In genomic region chr15:69074011-69074842, GRCh38 we compare ENCODE assay signal across 8 cellular contexts. TPM values are rescaled to one million over a fixed set of nuclear protein-coding genes. Genes with fewer than 3 reads are reported as not detected.
A peak's percentile ranks its signal among the peaks of the same experiment; 100 is the strongest.
DNase-seq lines count a peak whose midpoint lies in the region; ATAC-seq and TF ChIP-seq lines count a peak whose summit lies in the region.

No MANE protein-coding gene starts in this region.

- H4K20me1 ChIP-seq in SK-N-SH (ENCODE audit: insufficient read depth), result no peaks in the 10 kb centered on the region

- H3K4me3 ChIP-seq in SK-N-SH (ENCODE audit: low read depth in 2 of 2, low read length in 1 of 2) (peak overlapping the region; percentile 67 to 73), fibroblast of villous mesenchyme (ENCODE audit: low read depth, low read length) (peak overlapping the region; percentile 85), neutrophil (ENCODE audit: low read depth in 1 of 2, low read length in 1 of 2) (peak overlapping the region; percentile 17 to 20)

- H3K9me2 ChIP-seq in SK-N-SH, result no peaks in the 10 kb centered on the region

- no TSS peak for BruUV-seq in Calu3 (replicated peaks; lab: Mats Ljungman, UMichigan)

- H3K27me3 Mint-ChIP-seq in Calu3 (ENCODE audit: unreplicated experiment), result peaks cover 29% of the 10 kb centered on the region
- H3K27me3 Mint-ChIP-seq in activated T-helper 1 cell treated with anti-CD3 and anti-CD28 coated beads, Interleukin-12 subunit alpha, Interleukin-12 subunit beta, Interleukin-2, Interleukin-4 antibody, amounts not matched to agents 30 ng/mL and 10 ng/mL and 1 ng/mL, durations not matched to agents 14 hours and 24 hours and 36 hours (ENCODE audit: insufficient read depth), result peaks cover 36% of the 10 kb centered on the region

- peaks cover 9% of the 10 kb centered on the region for H3K4me1 Mint-ChIP-seq in Calu3 (ENCODE audit: low read depth, unreplicated experiment)
- H3K4me1 Mint-ChIP-seq in activated T-helper 1 cell treated with anti-CD3 and anti-CD28 coated beads, Interleukin-12 subunit alpha, Interleukin-12 subunit beta, Interleukin-2, Interleukin-4 antibody, amounts not matched to agents 30 ng/mL and 10 ng/mL and 1 ng/mL, durations not matched to agents 14 hours and 24 hours and 36 hours (ENCODE audit: low read depth), result peaks cover 7% of the 10 kb centered on the region

- 4% methylated on average over 36 of the region's 44 CpGs for WGBS in SK-N-SH (ENCODE audit: low lambda C conversion rate)

- H3K4me3 Mint-ChIP-seq in Calu3 (ENCODE audit: low read depth, unreplicated experiment), result peak overlapping the region; percentile 82
- H3K4me3 Mint-ChIP-seq in activated T-helper 1 cell treated with anti-CD3 and anti-CD28 coated beads, Interleukin-12 subunit alpha, Interleukin-12 subunit beta, Interleukin-2, Interleukin-4 antibody, amounts not matched to agents 30 ng/mL and 10 ng/mL and 1 ng/mL, durations not matched to agents 14 hours and 24 hours and 36 hours, result no peak overlapping the region

- peak overlapping the region; percentile 82 for H3K4me2 ChIP-seq in SK-N-SH

- no peaks in the 10 kb centered on the region for H3K79me2 ChIP-seq in SK-N-SH (ENCODE audit: insufficient read depth)

- H2AFZ ChIP-seq in SK-N-SH (ENCODE audit: low read depth), result peak overlapping the region; percentile 93

- no peak for ATAC-seq in HG02759 (IDR thresholded peaks at IDR 0.05; ENCODE audit: unreplicated experiment)

- H3K27me3 ChIP-seq in SK-N-SH (ENCODE audit: insufficient read depth) (no peaks in the 10 kb centered on the region), neutrophil (peaks cover 70% of the 10 kb centered on the region)

- H3K36me3 ChIP-seq in SK-N-SH (replicated peaks in 1 of 2; ENCODE audit: control insufficient read depth in 1 of 2, insufficient read depth in 2 of 2, low read length in 1 of 2) (no peaks in the 10 kb centered on the region), neutrophil (no peaks in the 10 kb centered on the region)

- peak; percentile 72 for DNase-seq in Calu3
- peak; percentile 79 for DNase-seq in LoVo (ENCODE audit: low spot score)
- DNase-seq in SK-N-SH, result peak; percentile 82
- peak; percentile 62 for DNase-seq in fibroblast of villous mesenchyme (ENCODE audit: low read depth)
- DNase-seq in activated T-helper 1 cell treated with anti-CD3 and anti-CD28 coated beads, Interleukin-12 subunit alpha, Interleukin-12 subunit beta, Interleukin-2, Interleukin-4 antibody, amounts not matched to agents 30 ng/mL and 10 ng/mL and 1 ng/mL, durations not matched to agents 14 hours and 24 hours and 36 hours (ENCODE audit: low spot score), result no peak
- DNase-seq in NCI-H1048 (lab: John Stamatoyannopoulos, UW), result no peak

- TF ChIP-seq RAD21 in SK-N-SH (IDR thresholded peaks at IDR 0.05; ENCODE audit: low read length), result no peak

- POLR2A ChIA-PET in SK-N-SH (lab: Yijun Ruan, JAX), result no interaction called here

- no peak overlapping the region for H3K27ac Mint-ChIP-seq in Calu3 (ENCODE audit: unreplicated experiment)
- H3K27ac Mint-ChIP-seq in activated T-helper 1 cell treated with anti-CD3 and anti-CD28 coated beads, Interleukin-12 subunit alpha, Interleukin-12 subunit beta, Interleukin-2, Interleukin-4 antibody, amounts not matched to agents 30 ng/mL and 10 ng/mL and 1 ng/mL, durations not matched to agents 14 hours and 24 hours and 36 hours, result no peak overlapping the region

- H3K36me3 Mint-ChIP-seq in Calu3 (ENCODE audit: insufficient read depth, unreplicated experiment), result peaks cover 15% of the 10 kb centered on the region
- peaks cover 1% of the 10 kb centered on the region for H3K36me3 Mint-ChIP-seq in activated T-helper 1 cell treated with anti-CD3 and anti-CD28 coated beads, Interleukin-12 subunit alpha, Interleukin-12 subunit beta, Interleukin-2, Interleukin-4 antibody, amounts not matched to agents 30 ng/mL and 10 ng/mL and 1 ng/mL, durations not matched to agents 14 hours and 24 hours and 36 hours (ENCODE audit: low read depth)

- H3K9me3 Mint-ChIP-seq in Calu3 (ENCODE audit: low read depth, unreplicated experiment), result no peaks in the 10 kb centered on the region
- H3K9me3 Mint-ChIP-seq in activated T-helper 1 cell treated with anti-CD3 and anti-CD28 coated beads, Interleukin-12 subunit alpha, Interleukin-12 subunit beta, Interleukin-2, Interleukin-4 antibody, amounts not matched to agents 30 ng/mL and 10 ng/mL and 1 ng/mL, durations not matched to agents 14 hours and 24 hours and 36 hours, result no peaks in the 10 kb centered on the region

- peak overlapping the region in 1 of 2 experiments; percentile 88; a peak in 2 of 4 replicates for H3K27ac ChIP-seq in SK-N-SH (ENCODE audit: low read depth in 2 of 2, low read length in 1 of 2)
- no peak overlapping the region for H3K27ac ChIP-seq in neutrophil

- TF ChIP-seq CTCF in Calu3 (IDR thresholded peaks at IDR 0.05; ENCODE audit: unreplicated experiment) (no peak), SK-N-SH (IDR thresholded peaks at IDR 0.05) (peak; percentile 28; the same call in 1 of the 2 replicates), fibroblast of villous mesenchyme (IDR thresholded peaks at IDR 0.05; ENCODE audit: insufficient read depth, low read depth, low read length) (no peak), neutrophil (IDR thresholded peaks at IDR 0.05) (no peak)

- H3K9me3 ChIP-seq in SK-N-SH (no peaks in the 10 kb centered on the region), neutrophil (no peaks in the 10 kb centered on the region)

- TF ChIP-seq EP300 in SK-N-SH (IDR thresholded peaks at IDR 0.05; ENCODE audit: borderline replicate concordance in 1 of 2, low read depth in 1 of 2, low read length in 1 of 2), result no peak

- no peaks in the 10 kb centered on the region for H3F3A ChIP-seq in SK-N-SH (replicated peaks; ENCODE audit: insufficient read depth)

- peak overlapping the region; percentile 62 for H3K9ac ChIP-seq in SK-N-SH

- peaks cover 0 to 22% of the 10 kb centered on the region in 2 experiments; a peak in 3 of 4 replicates for H3K4me1 ChIP-seq in SK-N-SH (ENCODE audit: control insufficient read depth in 1 of 2, insufficient read depth in 2 of 2, low read depth in 1 of 2, low read length in 1 of 2)
- peaks cover 7 to 10% of the 10 kb centered on the region in 2 experiments for H3K4me1 ChIP-seq in neutrophil (ENCODE audit: control insufficient read depth in 1 of 2, insufficient read depth in 1 of 2, low read depth in 1 of 2, low read length in 1 of 2)

- CTCF ChIA-PET in Calu3 (lab: Charles Lee) (no interaction called here), SK-N-SH (lab: Yijun Ruan, JAX) (interaction anchor here (1.0 to 4.0 kb wide), 3 partner anchors 15 to 42 kb away, joined by 3 to 25 read pairs (median 3); no protein-coding TSS in a partner anchor)

- intact Hi-C loops in Calu3 (cut with micrococcal nuclease; ENCODE audit: unreplicated experiment), result no loop called here
- intact Hi-C loops in activated T-helper 1 cell treated with anti-CD3 and anti-CD28 coated beads, Interleukin-12 subunit alpha, Interleukin-12 subunit beta, Interleukin-2, Interleukin-4 antibody, amounts not matched to agents 30 ng/mL and 10 ng/mL and 1 ng/mL, durations not matched to agents 14 hours and 24 hours and 36 hours (cut with micrococcal nuclease), result no loop called here

TF ChIP-seq in SK-N-SH, 30 proteins besides CTCF, POLR2A, EP300 and RAD21 (continues in another document):
- peak; percentile 85 for TF ChIP-seq POLR2AphosphoS5 (IDR thresholded peaks at IDR 0.05; ENCODE audit: low read depth, low read length)
- TF ChIP-seq, protein P1, sequence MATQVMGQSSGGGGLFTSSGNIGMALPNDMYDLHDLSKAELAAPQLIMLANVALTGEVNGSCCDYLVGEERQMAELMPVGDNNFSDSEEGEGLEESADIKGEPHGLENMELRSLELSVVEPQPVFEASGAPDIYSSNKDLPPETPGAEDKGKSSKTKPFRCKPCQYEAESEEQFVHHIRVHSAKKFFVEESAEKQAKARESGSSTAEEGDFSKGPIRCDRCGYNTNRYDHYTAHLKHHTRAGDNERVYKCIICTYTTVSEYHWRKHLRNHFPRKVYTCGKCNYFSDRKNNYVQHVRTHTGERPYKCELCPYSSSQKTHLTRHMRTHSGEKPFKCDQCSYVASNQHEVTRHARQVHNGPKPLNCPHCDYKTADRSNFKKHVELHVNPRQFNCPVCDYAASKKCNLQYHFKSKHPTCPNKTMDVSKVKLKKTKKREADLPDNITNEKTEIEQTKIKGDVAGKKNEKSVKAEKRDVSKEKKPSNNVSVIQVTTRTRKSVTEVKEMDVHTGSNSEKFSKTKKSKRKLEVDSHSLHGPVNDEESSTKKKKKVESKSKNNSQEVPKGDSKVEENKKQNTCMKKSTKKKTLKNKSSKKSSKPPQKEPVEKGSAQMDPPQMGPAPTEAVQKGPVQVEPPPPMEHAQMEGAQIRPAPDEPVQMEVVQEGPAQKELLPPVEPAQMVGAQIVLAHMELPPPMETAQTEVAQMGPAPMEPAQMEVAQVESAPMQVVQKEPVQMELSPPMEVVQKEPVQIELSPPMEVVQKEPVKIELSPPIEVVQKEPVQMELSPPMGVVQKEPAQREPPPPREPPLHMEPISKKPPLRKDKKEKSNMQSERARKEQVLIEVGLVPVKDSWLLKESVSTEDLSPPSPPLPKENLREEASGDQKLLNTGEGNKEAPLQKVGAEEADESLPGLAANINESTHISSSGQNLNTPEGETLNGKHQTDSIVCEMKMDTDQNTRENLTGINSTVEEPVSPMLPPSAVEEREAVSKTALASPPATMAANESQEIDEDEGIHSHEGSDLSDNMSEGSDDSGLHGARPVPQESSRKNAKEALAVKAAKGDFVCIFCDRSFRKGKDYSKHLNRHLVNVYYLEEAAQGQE (IDR thresholded peaks at IDR 0.05; ENCODE audit: low read depth, low read length), result 0 out of 2 replicates have a peak, but pooled peaks have one; percentile 49
- TF ChIP-seq JUND (IDR thresholded peaks at IDR 0.05), result 0 out of 2 replicates have a peak, but pooled peaks have one; percentile 4
- TF ChIP-seq FOSL2 (IDR thresholded peaks at IDR 0.05; ENCODE audit: borderline replicate concordance, low read depth), result no peak
- peak; percentile 77 for TF ChIP-seq TAF1 (IDR thresholded peaks at IDR 0.05; ENCODE audit: borderline replicate concordance, low read depth, low read length)
- no peak for TF ChIP-seq NFIC (IDR thresholded peaks at IDR 0.05; ENCODE audit: borderline replicate concordance)
- TF ChIP-seq FOXM1 (IDR thresholded peaks at IDR 0.05; ENCODE audit: low read depth), result no peak
- TF ChIP-seq RCOR1 (IDR thresholded peaks at IDR 0.05; ENCODE audit: low read length), result peak; percentile 45; the same call in 1 of the 2 replicates
- TF ChIP-seq EZH2phosphoT487 (IDR thresholded peaks at IDR 0.05; ENCODE audit: borderline replicate concordance, low read depth), result no peak

RNA-seq across cellular contexts. Expression of gene NOX5, which starts 59.7 kb away (rescaled TPM):
- total RNA-seq in Calu3 (2022), result 0.14 and 0.20 TPM in 2 replicates
- 0.02 and 0.05 TPM in 2 replicates for polyA plus RNA-seq in SK-N-SH (2012; rRNA removed)
- 0.03 and 0.05 TPM in 2 replicates for polyA plus RNA-seq in SK-N-SH (2012; cell fraction: cytosol; rRNA removed)
- 0.06 and 0.12 TPM in 2 replicates for polyA plus RNA-seq in SK-N-SH (2012; cell fraction: nucleus; rRNA removed)
- total RNA-seq in fibroblast of villous mesenchyme, result 0.43 and 0.64 TPM in 2 replicates
- 0.03 TPM in 1 of 2 replicates, not detected in the other for total RNA-seq in activated T-helper 1 cell treated with anti-CD3 and anti-CD28 coated beads, Interleukin-12 subunit alpha, Interleukin-12 subunit beta, Interleukin-2, Interleukin-4 antibody, amounts not matched to agents 30 ng/mL and 10 ng/mL and 1 ng/mL, durations not matched to agents 14 hours and 24 hours and 36 hours

Comparison
In these comparisons a context has a peak if more than half of its experiments do, and no peak if none do; other contexts are left out.
1. DNase-seq: peak in Calu3 (single experiment), LoVo (single experiment), SK-N-SH (single experiment) and fibroblast of villous mesenchyme (single experiment); none in activated T-helper 1 cell treated with anti-CD3 and anti-CD28 coated beads, Interleukin-12 subunit alpha, Interleukin-12 subunit beta, Interleukin-2, Interleukin-4 antibody, amounts not matched to agents 30 ng/mL and 10 ng/mL and 1 ng/mL, durations not matched to agents 14 hours and 24 hours and 36 hours (single experiment) and NCI-H1048 (single experiment).
2. H3K4me3 ChIP-seq: peak in every context shown above with its lines; median percentile 85 in fibroblast of villous mesenchyme; 70 in SK-N-SH; 18 in neutrophil.